In the genomic region with DNA sequence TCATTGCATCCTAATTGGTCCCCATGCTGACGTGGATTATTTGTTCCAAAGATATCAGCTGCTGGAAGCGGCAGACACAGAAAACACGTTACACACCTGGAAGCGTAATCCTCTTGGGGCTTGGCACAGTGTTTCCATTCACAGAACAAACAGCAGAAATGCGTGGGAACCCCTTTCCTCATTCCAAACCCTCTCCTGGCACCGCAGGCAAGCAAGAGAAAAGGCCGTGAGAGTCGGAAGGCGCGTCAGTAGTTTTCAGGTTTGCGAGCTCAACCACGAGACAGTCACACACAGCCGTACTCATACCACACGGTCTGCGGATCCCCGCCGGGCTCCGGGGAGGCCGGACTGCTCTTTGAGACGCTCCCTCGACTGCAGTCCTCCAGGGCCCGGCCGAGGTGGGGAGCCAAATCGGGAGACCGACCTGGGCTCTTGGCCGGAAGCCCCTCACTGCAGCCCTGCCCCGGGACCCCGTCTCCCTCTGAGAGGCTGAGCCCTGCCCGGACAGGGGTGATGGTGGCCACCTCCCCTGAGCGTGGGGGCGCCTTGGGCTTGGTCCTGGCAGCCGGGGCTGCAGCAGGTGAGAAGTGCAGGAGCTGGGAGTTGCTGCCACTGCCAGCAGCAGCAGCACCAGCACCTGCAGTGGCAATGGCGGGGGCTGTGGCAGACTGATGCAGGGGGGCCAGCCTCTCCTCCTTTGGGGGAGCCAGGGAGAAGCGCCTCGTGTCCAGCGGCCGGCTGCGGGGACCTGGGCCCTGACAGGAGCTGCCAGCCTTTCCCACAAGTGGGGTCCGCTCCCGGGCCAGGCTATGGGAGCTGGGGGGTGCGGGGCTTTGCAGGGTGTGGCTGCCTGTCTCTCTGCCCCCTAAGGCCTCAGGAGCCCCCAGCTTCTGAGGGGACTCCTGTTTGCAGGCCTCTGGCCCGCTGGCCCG, we compare ENCODE assay signal across 1 cellular context.
TF ChIP-seq lines count a peak whose summit lies in the region.

No MANE protein-coding gene starts in this region.

TF ChIP-seq in H1, 55 proteins besides CTCF, POLR2A, EP300 and RAD21:
- TF ChIP-seq CBX8 (IDR thresholded peaks at IDR 0.05; ENCODE audit: borderline replicate concordance, low read depth, low read length) (no peak), HDAC2 (IDR thresholded peaks at IDR 0.05; ENCODE audit: borderline replicate concordance in 1 of 2, low read depth in 2 of 2, low read length in 2 of 2) (no peak), FOSL1 (IDR thresholded peaks at IDR 0.05; ENCODE audit: insufficient read depth, low read depth, low read length) (no peak), JUN (IDR thresholded peaks at IDR 0.05; ENCODE audit: low read depth, low read length) (no peak), BCL11A (IDR thresholded peaks at IDR 0.05; ENCODE audit: low read depth in 2 of 2, low read length in 2 of 2) (no peak), TEAD4 (IDR thresholded peaks at IDR 0.05; ENCODE audit: low read depth, low read length) (no peak), KDM4A (IDR thresholded peaks at IDR 0.05; ENCODE audit: low read depth, low read length, severe bottlenecking) (no peak), RXRA (IDR thresholded peaks at IDR 0.05; ENCODE audit: insufficient read depth, low read depth, low read length) (no peak), JUND (IDR thresholded peaks at IDR 0.05; ENCODE audit: low read length) (no peak), BRCA1 (IDR thresholded peaks at IDR 0.05; ENCODE audit: low read depth, low read length) (no peak), BACH1 (IDR thresholded peaks at IDR 0.05; ENCODE audit: low read length) (no peak), SRF (IDR thresholded peaks at IDR 0.05; ENCODE audit: low read depth, low read length) (no peak)
- TF ChIP-seq, protein P1, sequence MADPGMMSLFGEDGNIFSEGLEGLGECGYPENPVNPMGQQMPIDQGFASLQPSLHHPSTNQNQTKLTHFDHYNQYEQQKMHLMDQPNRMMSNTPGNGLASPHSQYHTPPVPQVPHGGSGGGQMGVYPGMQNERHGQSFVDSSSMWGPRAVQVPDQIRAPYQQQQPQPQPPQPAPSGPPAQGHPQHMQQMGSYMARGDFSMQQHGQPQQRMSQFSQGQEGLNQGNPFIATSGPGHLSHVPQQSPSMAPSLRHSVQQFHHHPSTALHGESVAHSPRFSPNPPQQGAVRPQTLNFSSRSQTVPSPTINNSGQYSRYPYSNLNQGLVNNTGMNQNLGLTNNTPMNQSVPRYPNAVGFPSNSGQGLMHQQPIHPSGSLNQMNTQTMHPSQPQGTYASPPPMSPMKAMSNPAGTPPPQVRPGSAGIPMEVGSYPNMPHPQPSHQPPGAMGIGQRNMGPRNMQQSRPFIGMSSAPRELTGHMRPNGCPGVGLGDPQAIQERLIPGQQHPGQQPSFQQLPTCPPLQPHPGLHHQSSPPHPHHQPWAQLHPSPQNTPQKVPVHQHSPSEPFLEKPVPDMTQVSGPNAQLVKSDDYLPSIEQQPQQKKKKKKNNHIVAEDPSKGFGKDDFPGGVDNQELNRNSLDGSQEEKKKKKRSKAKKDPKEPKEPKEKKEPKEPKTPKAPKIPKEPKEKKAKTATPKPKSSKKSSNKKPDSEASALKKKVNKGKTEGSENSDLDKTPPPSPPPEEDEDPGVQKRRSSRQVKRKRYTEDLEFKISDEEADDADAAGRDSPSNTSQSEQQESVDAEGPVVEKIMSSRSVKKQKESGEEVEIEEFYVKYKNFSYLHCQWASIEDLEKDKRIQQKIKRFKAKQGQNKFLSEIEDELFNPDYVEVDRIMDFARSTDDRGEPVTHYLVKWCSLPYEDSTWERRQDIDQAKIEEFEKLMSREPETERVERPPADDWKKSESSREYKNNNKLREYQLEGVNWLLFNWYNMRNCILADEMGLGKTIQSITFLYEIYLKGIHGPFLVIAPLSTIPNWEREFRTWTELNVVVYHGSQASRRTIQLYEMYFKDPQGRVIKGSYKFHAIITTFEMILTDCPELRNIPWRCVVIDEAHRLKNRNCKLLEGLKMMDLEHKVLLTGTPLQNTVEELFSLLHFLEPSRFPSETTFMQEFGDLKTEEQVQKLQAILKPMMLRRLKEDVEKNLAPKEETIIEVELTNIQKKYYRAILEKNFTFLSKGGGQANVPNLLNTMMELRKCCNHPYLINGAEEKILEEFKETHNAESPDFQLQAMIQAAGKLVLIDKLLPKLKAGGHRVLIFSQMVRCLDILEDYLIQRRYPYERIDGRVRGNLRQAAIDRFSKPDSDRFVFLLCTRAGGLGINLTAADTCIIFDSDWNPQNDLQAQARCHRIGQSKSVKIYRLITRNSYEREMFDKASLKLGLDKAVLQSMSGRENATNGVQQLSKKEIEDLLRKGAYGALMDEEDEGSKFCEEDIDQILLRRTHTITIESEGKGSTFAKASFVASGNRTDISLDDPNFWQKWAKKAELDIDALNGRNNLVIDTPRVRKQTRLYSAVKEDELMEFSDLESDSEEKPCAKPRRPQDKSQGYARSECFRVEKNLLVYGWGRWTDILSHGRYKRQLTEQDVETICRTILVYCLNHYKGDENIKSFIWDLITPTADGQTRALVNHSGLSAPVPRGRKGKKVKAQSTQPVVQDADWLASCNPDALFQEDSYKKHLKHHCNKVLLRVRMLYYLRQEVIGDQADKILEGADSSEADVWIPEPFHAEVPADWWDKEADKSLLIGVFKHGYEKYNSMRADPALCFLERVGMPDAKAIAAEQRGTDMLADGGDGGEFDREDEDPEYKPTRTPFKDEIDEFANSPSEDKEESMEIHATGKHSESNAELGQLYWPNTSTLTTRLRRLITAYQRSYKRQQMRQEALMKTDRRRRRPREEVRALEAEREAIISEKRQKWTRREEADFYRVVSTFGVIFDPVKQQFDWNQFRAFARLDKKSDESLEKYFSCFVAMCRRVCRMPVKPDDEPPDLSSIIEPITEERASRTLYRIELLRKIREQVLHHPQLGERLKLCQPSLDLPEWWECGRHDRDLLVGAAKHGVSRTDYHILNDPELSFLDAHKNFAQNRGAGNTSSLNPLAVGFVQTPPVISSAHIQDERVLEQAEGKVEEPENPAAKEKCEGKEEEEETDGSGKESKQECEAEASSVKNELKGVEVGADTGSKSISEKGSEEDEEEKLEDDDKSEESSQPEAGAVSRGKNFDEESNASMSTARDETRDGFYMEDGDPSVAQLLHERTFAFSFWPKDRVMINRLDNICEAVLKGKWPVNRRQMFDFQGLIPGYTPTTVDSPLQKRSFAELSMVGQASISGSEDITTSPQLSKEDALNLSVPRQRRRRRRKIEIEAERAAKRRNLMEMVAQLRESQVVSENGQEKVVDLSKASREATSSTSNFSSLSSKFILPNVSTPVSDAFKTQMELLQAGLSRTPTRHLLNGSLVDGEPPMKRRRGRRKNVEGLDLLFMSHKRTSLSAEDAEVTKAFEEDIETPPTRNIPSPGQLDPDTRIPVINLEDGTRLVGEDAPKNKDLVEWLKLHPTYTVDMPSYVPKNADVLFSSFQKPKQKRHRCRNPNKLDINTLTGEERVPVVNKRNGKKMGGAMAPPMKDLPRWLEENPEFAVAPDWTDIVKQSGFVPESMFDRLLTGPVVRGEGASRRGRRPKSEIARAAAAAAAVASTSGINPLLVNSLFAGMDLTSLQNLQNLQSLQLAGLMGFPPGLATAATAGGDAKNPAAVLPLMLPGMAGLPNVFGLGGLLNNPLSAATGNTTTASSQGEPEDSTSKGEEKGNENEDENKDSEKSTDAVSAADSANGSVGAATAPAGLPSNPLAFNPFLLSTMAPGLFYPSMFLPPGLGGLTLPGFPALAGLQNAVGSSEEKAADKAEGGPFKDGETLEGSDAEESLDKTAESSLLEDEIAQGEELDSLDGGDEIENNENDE (IDR thresholded peaks at IDR 0.05; ENCODE audit: insufficient replicate concordance, low read length), result no peak
- TF ChIP-seq, protein P2, sequence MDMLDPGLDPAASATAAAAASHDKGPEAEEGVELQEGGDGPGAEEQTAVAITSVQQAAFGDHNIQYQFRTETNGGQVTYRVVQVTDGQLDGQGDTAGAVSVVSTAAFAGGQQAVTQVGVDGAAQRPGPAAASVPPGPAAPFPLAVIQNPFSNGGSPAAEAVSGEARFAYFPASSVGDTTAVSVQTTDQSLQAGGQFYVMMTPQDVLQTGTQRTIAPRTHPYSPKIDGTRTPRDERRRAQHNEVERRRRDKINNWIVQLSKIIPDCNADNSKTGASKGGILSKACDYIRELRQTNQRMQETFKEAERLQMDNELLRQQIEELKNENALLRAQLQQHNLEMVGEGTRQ (IDR thresholded peaks at IDR 0.05; ENCODE audit: low read length), result no peak
